Comparison of ENCODE assay signal across 8 cellular contexts in the genomic region with DNA sequence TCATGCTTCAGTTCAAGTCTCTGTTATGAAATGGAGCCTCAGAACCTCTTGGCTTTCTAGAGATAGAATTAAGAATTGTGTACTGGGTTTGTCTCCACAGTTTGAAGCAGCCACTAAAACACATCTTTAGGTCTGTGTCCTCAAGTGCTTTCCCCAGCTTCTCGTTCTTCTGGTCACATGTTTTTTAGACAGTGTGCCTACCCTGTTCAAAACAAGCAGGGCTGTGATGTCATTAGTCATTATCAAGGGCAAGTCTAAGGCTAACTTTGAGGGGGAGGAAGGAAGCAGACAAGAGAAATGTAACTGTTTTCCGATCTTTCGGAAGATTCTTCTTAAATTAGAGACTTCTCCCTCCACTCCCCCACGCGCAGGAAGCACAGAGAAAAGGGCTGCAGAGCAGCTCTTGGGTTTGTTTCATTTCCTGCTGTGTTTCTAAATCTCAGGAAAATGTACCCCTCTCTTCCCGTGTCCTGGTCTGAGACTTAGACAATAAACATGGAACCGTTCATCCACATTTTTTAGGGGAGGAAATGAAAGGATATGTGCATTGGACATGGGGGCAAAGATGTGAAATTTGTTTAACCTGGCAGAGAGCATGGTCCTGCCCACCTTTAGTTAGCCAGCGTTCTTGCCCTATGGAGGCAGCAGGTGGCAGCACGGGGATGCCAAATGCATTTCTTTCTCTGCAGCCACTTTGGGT. TPM values are rescaled to one million over a fixed set of nuclear protein-coding genes. Genes with fewer than 3 reads are reported as not detected.
A peak's percentile ranks its signal among the peaks of the same experiment; 100 is the strongest.
DNase-seq lines count a peak whose midpoint lies in the region; ATAC-seq and TF ChIP-seq lines count a peak whose summit lies in the region.

No MANE protein-coding gene starts in this region.

- no peak overlapping the region for H3K27ac Mint-ChIP-seq in Calu3 (ENCODE audit: unreplicated experiment)

- intact Hi-C loops in Calu3 (cut with micrococcal nuclease; ENCODE audit: unreplicated experiment): loop anchor here (1.0 kb wide), 1 partner anchor 45 kb away; no protein-coding TSS in a partner anchor

- BruUV-seq in Calu3 (replicated peaks; lab: Mats Ljungman, UMichigan): no TSS peak

- H3K4me1 Mint-ChIP-seq in Calu3 (ENCODE audit: low read depth, unreplicated experiment): peaks cover 12% of the 10 kb centered on the region

- peaks cover 28% of the 10 kb centered on the region for H3K36me3 Mint-ChIP-seq in Calu3 (ENCODE audit: insufficient read depth, unreplicated experiment)

- peak; percentile 36 for DNase-seq in Calu3
- DNase-seq in SK-N-DZ (ENCODE audit: low spot score): peak; percentile 54
- peak; percentile 79 for DNase-seq in amniotic epithelial cell (ENCODE audit: low read depth)
- DNase-seq in iPS-NIHi7 (ENCODE audit: extremely low spot score): peak; percentile 63
- peak; percentile 45 for DNase-seq in stimulated activated CD4-positive, alpha-beta T cell treated with anti-CD3 and anti-CD28 coated beads, Interleukin-15, amount 100 ng/mL, for 24 hours

- H3K9me3 Mint-ChIP-seq in Calu3 (ENCODE audit: low read depth, unreplicated experiment): no peaks in the 10 kb centered on the region

- CTCF ChIA-PET in Calu3 (lab: Charles Lee): interaction anchor here (1.4 to 2.6 kb wide), 2 partner anchors 46 to 50 kb away, joined by 3 to 17 read pairs; a partner anchor contains a TSS

- TF ChIP-seq CTCF in Calu3 (IDR thresholded peaks at IDR 0.05; ENCODE audit: unreplicated experiment): peak; percentile 70

- ATAC-seq in HG03378 (IDR thresholded peaks at IDR 0.05; ENCODE audit: unreplicated experiment) (peak; percentile 33), GM19467 (IDR thresholded peaks at IDR 0.05; ENCODE audit: unreplicated experiment) (no peak), GM18520 (IDR thresholded peaks at IDR 0.05; ENCODE audit: unreplicated experiment) (no peak)

- H3K4me3 Mint-ChIP-seq in Calu3 (ENCODE audit: low read depth, unreplicated experiment): no peak overlapping the region

- H3K27me3 Mint-ChIP-seq in Calu3 (ENCODE audit: unreplicated experiment): no peaks in the 10 kb centered on the region

RNA-seq across cellular contexts. Expression of a gene that starts 3.1 kb away (rescaled TPM):
- 23.0 and 26.8 TPM in 2 replicates for total RNA-seq in Calu3 (2022)
- polyA plus RNA-seq in SK-N-DZ (2014; cell fraction: cytosol; rRNA removed): 54.8 and 63.0 TPM in 2 replicates
- 24.4 and 37.7 TPM in 2 replicates for polyA plus RNA-seq in SK-N-DZ (2014; cell fraction: nucleus; rRNA removed)

RNA-seq across cellular contexts. Expression of a gene that starts 18.6 kb away (rescaled TPM):
- not detected in 2 replicates for total RNA-seq in Calu3 (2022)
- polyA plus RNA-seq in SK-N-DZ (2014; cell fraction: cytosol; rRNA removed): not detected in 2 replicates
- 0.09 TPM in 1 of 2 replicates, not detected in the other for polyA plus RNA-seq in SK-N-DZ (2014; cell fraction: nucleus; rRNA removed)

RNA-seq across cellular contexts. Expression of a gene that starts 28.7 kb away (rescaled TPM):
- total RNA-seq in Calu3 (2022): not detected in 2 replicates
- polyA plus RNA-seq in SK-N-DZ (2014; cell fraction: cytosol; rRNA removed): not detected in 2 replicates
- not detected in 2 replicates for polyA plus RNA-seq in SK-N-DZ (2014; cell fraction: nucleus; rRNA removed)

RNA-seq across cellular contexts. Expression of a gene that starts 50.1 kb away (rescaled TPM):
- 31.3 and 31.5 TPM in 2 replicates for total RNA-seq in Calu3 (2022)
- 25.6 and 25.8 TPM in 2 replicates for polyA plus RNA-seq in SK-N-DZ (2014; cell fraction: cytosol; rRNA removed)
- polyA plus RNA-seq in SK-N-DZ (2014; cell fraction: nucleus; rRNA removed): 10.7 and 12.5 TPM in 2 replicates
